ENCODE assay signal across 16 cellular contexts in the genomic region with DNA sequence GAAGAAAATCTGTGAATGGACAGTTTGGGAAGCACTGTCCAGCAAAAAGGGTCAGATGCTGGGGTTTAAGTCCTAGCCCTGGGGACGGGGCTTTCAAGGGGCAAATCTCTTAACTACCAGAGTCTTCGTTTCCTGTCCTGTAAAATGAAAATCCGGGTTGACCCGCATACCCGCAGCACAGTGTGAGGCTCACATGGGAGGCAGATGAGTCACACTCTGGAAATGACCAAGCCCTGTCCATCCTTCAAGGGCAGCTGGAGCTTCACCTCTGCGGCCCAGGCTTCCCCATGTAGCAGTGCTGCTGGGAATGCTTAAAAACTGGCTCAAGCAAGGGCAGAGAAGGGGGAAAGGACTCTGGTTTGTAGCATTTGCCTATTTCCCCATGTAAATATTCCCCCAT. TPM values are rescaled to one million over a fixed set of nuclear protein-coding genes. Genes with fewer than 3 reads are reported as not detected.
A peak's percentile ranks its signal among the peaks of the same experiment; 100 is the strongest.
DNase-seq lines count a peak whose midpoint lies in the region; ATAC-seq and TF ChIP-seq lines count a peak whose summit lies in the region.
"Had no signal": no experiment of that assay in that cellular context is flagged by ENCODE, and none has a peak within 500 bp of the region (broad histone marks: within the 10 kb centered on the region; RNA-seq: fewer than 3 reads in every experiment).

No MANE protein-coding gene starts in this region.

- ATAC-seq in activated CD4-positive, alpha-beta T cell treated with anti-CD3 and anti-CD28 coated beads for 36 hours: peak; percentile 26
- ATAC-seq in GM18517 (IDR thresholded peaks at IDR 0.05; ENCODE audit: unreplicated experiment): no peak
- ATAC-seq: stimulated activated naive CD8-positive, alpha-beta T cell treated with anti-CD3 and anti-CD28 coated beads, Interleukin-15, amount 100 ng/mL, for 72 hours had no signal

- no peaks in the 10 kb centered on the region for H4K20me1 ChIP-seq in smooth muscle cell (ENCODE audit: low read depth)

- H3K27me3 ChIP-seq in adrenal gland (no peaks in the 10 kb centered on the region), right atrium auricular region (no peaks in the 10 kb centered on the region), smooth muscle cell (ENCODE audit: low read depth) (no peaks in the 10 kb centered on the region)

- no peaks in the 10 kb centered on the region for H3K9me3 Mint-ChIP-seq in activated CD4-positive, alpha-beta T cell treated with anti-CD3 and anti-CD28 coated beads for 36 hours (ENCODE audit: low read depth)
- H3K9me3 Mint-ChIP-seq: activated naive CD4-positive, alpha-beta T cell treated with anti-CD3 and anti-CD28 coated beads for 36 hours; CD4-positive, alpha-beta memory T cell; memory B cell; stimulated activated naive CD8-positive, alpha-beta T cell treated with anti-CD3 and anti-CD28 coated beads, Interleukin-15, amount 100 ng/mL, for 72 hours had no signal

- no peaks in the 10 kb centered on the region for H3K27me3 Mint-ChIP-seq in activated CD4-positive, alpha-beta T cell treated with anti-CD3 and anti-CD28 coated beads for 36 hours
- H3K27me3 Mint-ChIP-seq: CD4-positive, alpha-beta memory T cell; memory B cell; stimulated activated naive CD8-positive, alpha-beta T cell treated with anti-CD3 and anti-CD28 coated beads, Interleukin-15, amount 100 ng/mL, for 72 hours had no signal

- H3K4me3 Mint-ChIP-seq in activated CD4-positive, alpha-beta T cell treated with anti-CD3 and anti-CD28 coated beads for 36 hours: no peak overlapping the region
- H3K4me3 Mint-ChIP-seq: activated naive CD4-positive, alpha-beta T cell treated with anti-CD3 and anti-CD28 coated beads for 36 hours; CD4-positive, alpha-beta memory T cell; memory B cell; stimulated activated naive CD8-positive, alpha-beta T cell treated with anti-CD3 and anti-CD28 coated beads, Interleukin-15, amount 100 ng/mL, for 72 hours had no signal

- no peak overlapping the region for H3K27ac Mint-ChIP-seq in activated CD4-positive, alpha-beta T cell treated with anti-CD3 and anti-CD28 coated beads for 36 hours
- H3K27ac Mint-ChIP-seq: activated naive CD4-positive, alpha-beta T cell treated with anti-CD3 and anti-CD28 coated beads for 36 hours; memory B cell; stimulated activated naive CD8-positive, alpha-beta T cell treated with anti-CD3 and anti-CD28 coated beads, Interleukin-15, amount 100 ng/mL, for 72 hours had no signal

- no peak overlapping the region for H3K4me3 ChIP-seq in adrenal gland
- H3K4me3 ChIP-seq in right atrium auricular region: no peak overlapping the region
- H3K4me3 ChIP-seq in smooth muscle cell: no peak overlapping the region
- no peak overlapping the region for H3K4me3 ChIP-seq in coronary artery

- no peak overlapping the region for H2AFZ ChIP-seq in smooth muscle cell (ENCODE audit: low read depth)

- H3K36me3 Mint-ChIP-seq in activated CD4-positive, alpha-beta T cell treated with anti-CD3 and anti-CD28 coated beads for 36 hours (ENCODE audit: low read depth): peaks cover 10% of the 10 kb centered on the region

- no peaks in the 10 kb centered on the region for H3K79me2 ChIP-seq in smooth muscle cell (ENCODE audit: low read depth)

- H3F3A ChIP-seq in smooth muscle cell (ENCODE audit: low read depth): peaks cover 8% of the 10 kb centered on the region

- no peak for DNase-seq in activated CD4-positive, alpha-beta T cell treated with anti-CD3 and anti-CD28 coated beads for 36 hours
- DNase-seq in activated CD4-positive, alpha-beta T cell treated with anti-CD3 and anti-CD28 coated beads, Interleukin-2, amount 50 U/mL, for 48 hours: no peak
- DNase-seq in adrenal gland (peak in 6 of 7 donors; percentile 62 to 76 (median 66)), right atrium auricular region (ENCODE audit: low spot score) (no peak), smooth muscle cell (lab: John Stamatoyannopoulos, UW; ENCODE audit: unreplicated experiment) (no peak), NCI-H1436 (lab: John Stamatoyannopoulos, UW) (no peak), coronary artery (ENCODE audit: low spot score) (no peak)
- DNase-seq: 8988T; activated naive CD4-positive, alpha-beta T cell treated with anti-CD3 and anti-CD28 coated beads for 36 hours; CD4-positive, alpha-beta memory T cell; NCI-H2171; stimulated activated naive CD8-positive, alpha-beta T cell treated with anti-CD3 and anti-CD28 coated beads, Interleukin-15, amount 100 ng/mL, for 72 hours had no signal

- no peak for TF ChIP-seq CTCF in adrenal gland (IDR thresholded peaks at IDR 0.05)
- TF ChIP-seq CTCF in right atrium auricular region (IDR thresholded peaks at IDR 0.05): no peak
- TF ChIP-seq CTCF in smooth muscle cell (IDR thresholded peaks at IDR 0.05; ENCODE audit: borderline replicate concordance, insufficient read depth, poor library complexity, severe bottlenecking): no peak
- no peak for TF ChIP-seq CTCF in coronary artery (IDR thresholded peaks at IDR 0.05)

- no peak for TF ChIP-seq POLR2A in adrenal gland (IDR thresholded peaks at IDR 0.05)

- H3K9me3 ChIP-seq in adrenal gland (replicated peaks in 1 of 3) (no peaks in the 10 kb centered on the region), right atrium auricular region (no peaks in the 10 kb centered on the region), smooth muscle cell (replicated peaks; ENCODE audit: low read depth) (no peaks in the 10 kb centered on the region)

- CTCF ChIA-PET in activated CD4-positive, alpha-beta T cell treated with anti-CD3 and anti-CD28 coated beads for 36 hours (lab: Charles Lee): interaction anchor here (0.5 to 14.8 kb wide), 9 partner anchors 17 to 1190 kb away, joined by 3 to 349 read pairs (median 3); a partner anchor contains a TSS

- peaks cover 10% of the 10 kb centered on the region for H3K4me1 Mint-ChIP-seq in activated CD4-positive, alpha-beta T cell treated with anti-CD3 and anti-CD28 coated beads for 36 hours
- H3K4me1 Mint-ChIP-seq: memory B cell had no signal

- POLR2A ChIA-PET in activated CD4-positive, alpha-beta T cell treated with anti-CD3 and anti-CD28 coated beads for 36 hours (lab: Charles Lee): no interaction called here

- H3K27ac ChIP-seq in adrenal gland (peak overlapping the region in 1 of 5 donors; percentile 55), right atrium auricular region (peak overlapping the region; percentile 70 to 78), smooth muscle cell (ENCODE audit: low read depth) (peak overlapping the region; percentile 5), coronary artery (no peak overlapping the region)

- WGBS in adrenal gland, 4 donors: 28 to 50% (median 43%) methylated on average over 6 of the region's 6 CpGs
- WGBS in smooth muscle cell (ENCODE audit: low lambda C conversion rate): 31% methylated on average over 6 of the region's 6 CpGs

- H3K4me1 ChIP-seq in adrenal gland (replicated peaks in 1 of 2): peaks cover 0 to 23% of the 10 kb centered on the region in 2 donors
- peaks cover 0 to 15% of the 10 kb centered on the region in 2 donors for H3K4me1 ChIP-seq in right atrium auricular region
- peaks cover 4% of the 10 kb centered on the region for H3K4me1 ChIP-seq in smooth muscle cell (ENCODE audit: low read depth)

- no peaks in the 10 kb centered on the region for H3K36me3 ChIP-seq in adrenal gland (replicated peaks in 1 of 2)
- H3K36me3 ChIP-seq in right atrium auricular region: peaks cover 86% of the 10 kb centered on the region
- no peaks in the 10 kb centered on the region for H3K36me3 ChIP-seq in smooth muscle cell (ENCODE audit: low read depth)

- intact Hi-C loops in activated CD4-positive, alpha-beta T cell treated with anti-CD3 and anti-CD28 coated beads for 36 hours (cut with DNase I, micrococcal nuclease): no loop called here
- intact Hi-C loops in adrenal gland (cut with DNase I): no loop called here

- H3K4me2 ChIP-seq in smooth muscle cell: peak overlapping the region; percentile 4

- no peak overlapping the region for H3K9ac ChIP-seq in smooth muscle cell (ENCODE audit: low read depth)

RNA-seq across cellular contexts. Expression of a gene that starts 19.0 kb away (rescaled TPM):
- not detected for total RNA-seq in activated CD4-positive, alpha-beta T cell treated with anti-CD3 and anti-CD28 coated beads for 36 hours
- total RNA-seq in adrenal gland (not detected), right atrium auricular region (not detected), smooth muscle cell (not detected in 2 replicates)
- polyA plus RNA-seq in adrenal gland (not detected), smooth muscle cell (not detected in 2 replicates)
- total RNA-seq: activated naive CD4-positive, alpha-beta T cell treated with anti-CD3 and anti-CD28 coated beads for 36 hours; CD4-positive, alpha-beta memory T cell; epithelial cell of proximal tubule had no signal
- polyA plus RNA-seq: CD4-positive, alpha-beta memory T cell had no signal

RNA-seq across cellular contexts. Expression of a gene that starts 30.3 kb away (rescaled TPM):
- 10 to 100 TPM; 24.8 to 25.5 TPM for total RNA-seq in activated CD4-positive, alpha-beta T cell treated with anti-CD3 and anti-CD28 coated beads for 36 hours
- total RNA-seq in adrenal gland (1 to 10 TPM in 1 of 8 donors, under 1 TPM in 6, not detected in 1; 0.19 to 1.5 (median 0.47) TPM), right atrium auricular region (100 to 1,000 TPM; 115 to 187 TPM), smooth muscle cell (0.99 and 6.5 TPM in 2 replicates)
- polyA plus RNA-seq in adrenal gland (1 to 10 TPM in 2 of 3 donors, under 1 TPM in 1; 0.44 to 3.5 (median 2.2) TPM), smooth muscle cell (0.30 TPM in 1 of 2 replicates, not detected in the other)

RNA-seq across cellular contexts. Expression of a gene that starts 51.0 kb away (rescaled TPM):
- under 1 TPM; 0.34 to 0.53 TPM for total RNA-seq in activated CD4-positive, alpha-beta T cell treated with anti-CD3 and anti-CD28 coated beads for 36 hours
- not detected for total RNA-seq in adrenal gland
- not detected for polyA plus RNA-seq in adrenal gland
- not detected for total RNA-seq in right atrium auricular region
- not detected in 2 replicates for total RNA-seq in smooth muscle cell
- not detected in 2 replicates for polyA plus RNA-seq in smooth muscle cell
- total RNA-seq: activated naive CD4-positive, alpha-beta T cell treated with anti-CD3 and anti-CD28 coated beads for 36 hours; CD4-positive, alpha-beta memory T cell; cerebellum; epithelial cell of proximal tubule had no signal
- polyA plus RNA-seq: CD4-positive, alpha-beta memory T cell had no signal

Comparison
In these comparisons a context has a peak if more than half of its experiments do, and no peak if none do; other contexts are left out.
1. DNase-seq: peak in adrenal gland (6 of 7); none in activated CD4-positive, alpha-beta T cell treated with anti-CD3 and anti-CD28 coated beads for 36 hours (single experiment), activated CD4-positive, alpha-beta T cell treated with anti-CD3 and anti-CD28 coated beads, Interleukin-2, amount 50 U/mL, for 48 hours (0 of 2), right atrium auricular region (single experiment), smooth muscle cell (single experiment), NCI-H1436 (single experiment) and coronary artery (single experiment).
2. H3K27ac ChIP-seq: peak in right atrium auricular region (2 of 2) and smooth muscle cell (single experiment); none in coronary artery (0 of 2).